Comparison of ENCODE assay signal across 8 cellular contexts in genomic region chr17:38428150-38428642, GRCh38. TPM values are rescaled to one million over a fixed set of nuclear protein-coding genes. Genes with fewer than 3 reads are reported as not detected.
DNase-seq lines count a peak whose midpoint lies in the region; ATAC-seq and TF ChIP-seq lines count a peak whose summit lies in the region.

Gene ARHGAP23 (plus strand): TSS chr17:38428464. CDS start chr17:38428486, 22 bp downstream.

- H3K4me3 ChIP-seq in AG09309 (ENCODE audit: control insufficient read depth, low read depth, low read length) = peak within 1 kb of the TSS; percentile 63

- TF ChIP-seq CTCF in AG09309 (IDR thresholded peaks at IDR 0.05; ENCODE audit: control insufficient read depth, insufficient read depth, low read depth, low read length, missing control alignments) = no peak

- no peak for ATAC-seq in GM21447 (IDR thresholded peaks at IDR 0.05; ENCODE audit: unreplicated experiment)

- no peak for DNase-seq in AG09309 (ENCODE audit: low read depth)
- DNase-seq in HT-29 (ENCODE audit: low spot score) = peak; percentile 95
- peak; percentile 33 for DNase-seq in activated CD4-positive, alpha-beta T cell treated with anti-CD3 and anti-CD28 coated beads for 48 hours
- DNase-seq in dermis blood vessel endothelial cell = peak; percentile 72
- DNase-seq in kidney tubule cell (ENCODE audit: low spot score) = peak; percentile 77
- peak; percentile 43 for DNase-seq in stimulated activated CD4-positive, alpha-beta T cell treated with anti-CD3 and anti-CD28 coated beads, Interleukin-12 subunit alpha, Interleukin-12 subunit beta, amount 100 ng/mL, for 4 hours
- no peak for DNase-seq in NCI-H510A (lab: John Stamatoyannopoulos, UW)

RNA-seq across cellular contexts. Expression of gene ARHGAP23, which starts in this region (rescaled TPM):
- total RNA-seq in HT-29 (2014; rRNA removed; shearing (Covaris generic)) = 326 and 391 TPM in 2 replicates
- total RNA-seq in dermis blood vessel endothelial cell = 34.9 and 104 TPM in 2 replicates

Comparison
In these comparisons a context has a peak if more than half of its experiments do, and no peak if none do; other contexts are left out.
1. DNase-seq: peak in HT-29 (single experiment), activated CD4-positive, alpha-beta T cell treated with anti-CD3 and anti-CD28 coated beads for 48 hours (single experiment), dermis blood vessel endothelial cell (single experiment), kidney tubule cell (single experiment) and stimulated activated CD4-positive, alpha-beta T cell treated with anti-CD3 and anti-CD28 coated beads, Interleukin-12 subunit alpha, Interleukin-12 subunit beta, amount 100 ng/mL, for 4 hours (single experiment); none in AG09309 (single experiment) and NCI-H510A (single experiment).